In the genomic region with DNA sequence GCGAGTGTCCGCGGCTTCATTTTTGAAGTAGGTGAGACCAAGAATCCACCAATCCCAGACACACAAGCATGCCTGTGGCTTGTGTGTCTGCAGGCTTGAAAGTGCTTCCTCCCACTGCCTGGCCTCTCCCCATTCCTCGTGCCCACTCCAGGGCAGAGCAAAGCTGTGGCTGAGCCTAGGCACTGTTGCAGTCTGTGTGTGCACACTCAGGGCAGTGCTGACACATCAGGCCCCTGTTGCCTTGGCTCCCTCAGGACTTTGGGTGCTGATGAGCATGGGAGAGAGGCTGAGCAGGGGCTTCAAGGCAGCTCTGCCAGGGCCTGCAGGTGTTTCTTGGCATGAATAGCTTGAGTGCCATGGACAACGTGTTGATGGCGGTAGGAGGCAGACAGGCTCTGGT, we compare ENCODE assay signal across 15 cellular contexts.
DNase-seq lines count a peak whose midpoint lies in the region; ATAC-seq and TF ChIP-seq lines count a peak whose summit lies in the region.
"Had no signal": no experiment of that assay in that cellular context is flagged by ENCODE, and none has a peak within 500 bp of the region (broad histone marks: within the 10 kb centered on the region; RNA-seq: fewer than 3 reads in every experiment).

No MANE protein-coding gene starts in this region.

- H3K18ac ChIP-seq in neuronal stem cell (ENCODE audit: low read length) = peak overlapping the region; percentile 42

- H2BK12ac ChIP-seq in neuronal stem cell (ENCODE audit: low read length) = peak overlapping the region; percentile 5

- H2BK5ac ChIP-seq in neuronal stem cell (ENCODE audit: low read length) = no peak overlapping the region

- H3K9me3 ChIP-seq in OCI-LY1 (ENCODE audit: low read length) = no peaks in the 10 kb centered on the region
- peaks cover 0 to 1% of the 10 kb centered on the region in 2 donors for H3K9me3 ChIP-seq in neuronal stem cell (replicated peaks in 1 of 2; ENCODE audit: control insufficient read depth in 2 of 2, insufficient read depth in 1 of 2, low read depth in 1 of 2, low read length in 2 of 2)
- no peaks in the 10 kb centered on the region for H3K9me3 ChIP-seq in upper lobe of right lung

- H3K4me3 ChIP-seq in OCI-LY1 (ENCODE audit: low read depth, low read length, poor library complexity, severe bottlenecking) (no peak overlapping the region), neuronal stem cell (ENCODE audit: low read length in 2 of 2) (no peak overlapping the region), upper lobe of right lung (no peak overlapping the region)

- H3K9ac ChIP-seq in OCI-LY1 (ENCODE audit: low read length) (no peak overlapping the region), neuronal stem cell (ENCODE audit: low read depth, low read length, poor library complexity) (no peak overlapping the region)

- intact Hi-C loops in upper lobe of right lung (cut with DNase I) = no loop called here

- H2BK15ac ChIP-seq in neuronal stem cell (ENCODE audit: low read length) = no peak overlapping the region

- peak overlapping the region; percentile 76 for H3K14ac ChIP-seq in neuronal stem cell (ENCODE audit: low read length)

- H4K20me1 ChIP-seq in OCI-LY1 (ENCODE audit: insufficient read depth, low read length) = no peaks in the 10 kb centered on the region

- no peaks in the 10 kb centered on the region for H3F3A ChIP-seq in OCI-LY1 (ENCODE audit: insufficient read depth, low read length)

- no peak overlapping the region for H4K8ac ChIP-seq in neuronal stem cell (ENCODE audit: low read depth, low read length)

- peak; percentile 16 for ATAC-seq in upper lobe of right lung
- ATAC-seq in GM21825 (IDR thresholded peaks at IDR 0.05; ENCODE audit: unreplicated experiment) = no peak

- H3K27me3 ChIP-seq in OCI-LY1 (ENCODE audit: insufficient read depth, low read length) (no peaks in the 10 kb centered on the region), neuronal stem cell (ENCODE audit: control insufficient read depth in 3 of 3, insufficient read depth in 3 of 3, low read depth in 1 of 3, low read length in 3 of 3) (no peaks in the 10 kb centered on the region), upper lobe of right lung (no peaks in the 10 kb centered on the region)

- H3K4ac ChIP-seq in neuronal stem cell (ENCODE audit: low read length) = no peak overlapping the region

- H3K9me2 ChIP-seq in OCI-LY1 (ENCODE audit: low read depth, low read length) = no peaks in the 10 kb centered on the region

- H3K79me2 ChIP-seq in OCI-LY1 (ENCODE audit: insufficient read depth, low read length) = no peaks in the 10 kb centered on the region

- H3K36me3 ChIP-seq in OCI-LY1 (ENCODE audit: insufficient read depth, low read length) = no peaks in the 10 kb centered on the region
- no peaks in the 10 kb centered on the region for H3K36me3 ChIP-seq in neuronal stem cell (replicated peaks in 1 of 2; ENCODE audit: control insufficient read depth in 2 of 2, insufficient read depth in 2 of 2, low read length in 2 of 2)
- H3K36me3 ChIP-seq in upper lobe of right lung = no peaks in the 10 kb centered on the region

- no peaks in the 10 kb centered on the region for H3K79me1 ChIP-seq in neuronal stem cell (ENCODE audit: low read depth, low read length)

- no CpG with 5 or more reads among the region's 6 CpGs for WGBS in neuronal stem cell (ENCODE audit: extremely low coverage in 2 of 2, insufficient read length in 2 of 2, insufficient replicate concordance in 1 of 2), 2 donors

- DNase-seq in neuronal stem cell (ENCODE audit: low spot score) (no peak), upper lobe of right lung (no peak), T-helper 2 cell (no peak), NCI-H1417 treated with DMSO at 0.1 percent for 48 hours (lab: John Stamatoyannopoulos, UW) (no peak)
- DNase-seq: C1 segment of cervical spinal cord; Calu3; CD4-positive, alpha-beta memory T cell; COR-L47; DMS53; DMS79 treated with DMSO at 0.1 percent for 48 hours; GF-D8; GOT3; HCEC 1CT had no signal

- H2BK120ac ChIP-seq in neuronal stem cell (ENCODE audit: low read depth, low read length) = no peak overlapping the region

- no peak overlapping the region for H3K23ac ChIP-seq in neuronal stem cell (ENCODE audit: low read depth, low read length, poor library complexity)

- no peak overlapping the region for H2AK5ac ChIP-seq in neuronal stem cell (ENCODE audit: low read depth, low read length)

- H3K4me2 ChIP-seq in OCI-LY1 (ENCODE audit: low read length) = no peak overlapping the region
- no peak overlapping the region for H3K4me2 ChIP-seq in neuronal stem cell (ENCODE audit: insufficient read depth, low read length, poor library complexity, severe bottlenecking)

- no peak overlapping the region for H2AFZ ChIP-seq in OCI-LY1 (ENCODE audit: low read length)
- H2AFZ ChIP-seq in neuronal stem cell (ENCODE audit: low read length) = no peak overlapping the region

- TF ChIP-seq CTCF in OCI-LY1 (IDR thresholded peaks at IDR 0.05; ENCODE audit: low read length) (no peak), upper lobe of right lung (IDR thresholded peaks at IDR 0.05) (no peak)

- no peak overlapping the region for H4K91ac ChIP-seq in neuronal stem cell (ENCODE audit: low read depth, low read length, poor library complexity)

- H3K27ac ChIP-seq in OCI-LY1 (ENCODE audit: low read depth, low read length, poor library complexity, severe bottlenecking) = peak overlapping the region; percentile 7
- H3K27ac ChIP-seq in neuronal stem cell (replicated peaks; ENCODE audit: low read length) = no peak overlapping the region
- no peak overlapping the region for H3K27ac ChIP-seq in upper lobe of right lung

- peaks cover 17% of the 10 kb centered on the region for H3K4me1 ChIP-seq in OCI-LY1 (ENCODE audit: insufficient read depth, low read length, severe bottlenecking)
- H3K4me1 ChIP-seq in neuronal stem cell (ENCODE audit: control insufficient read depth in 2 of 2, insufficient read depth in 1 of 2, low read depth in 1 of 2, low read length in 2 of 2) = no peaks in the 10 kb centered on the region
- H3K4me1 ChIP-seq in upper lobe of right lung = no peaks in the 10 kb centered on the region
